ENCODE assay signal across 18 cellular contexts in the genomic region with DNA sequence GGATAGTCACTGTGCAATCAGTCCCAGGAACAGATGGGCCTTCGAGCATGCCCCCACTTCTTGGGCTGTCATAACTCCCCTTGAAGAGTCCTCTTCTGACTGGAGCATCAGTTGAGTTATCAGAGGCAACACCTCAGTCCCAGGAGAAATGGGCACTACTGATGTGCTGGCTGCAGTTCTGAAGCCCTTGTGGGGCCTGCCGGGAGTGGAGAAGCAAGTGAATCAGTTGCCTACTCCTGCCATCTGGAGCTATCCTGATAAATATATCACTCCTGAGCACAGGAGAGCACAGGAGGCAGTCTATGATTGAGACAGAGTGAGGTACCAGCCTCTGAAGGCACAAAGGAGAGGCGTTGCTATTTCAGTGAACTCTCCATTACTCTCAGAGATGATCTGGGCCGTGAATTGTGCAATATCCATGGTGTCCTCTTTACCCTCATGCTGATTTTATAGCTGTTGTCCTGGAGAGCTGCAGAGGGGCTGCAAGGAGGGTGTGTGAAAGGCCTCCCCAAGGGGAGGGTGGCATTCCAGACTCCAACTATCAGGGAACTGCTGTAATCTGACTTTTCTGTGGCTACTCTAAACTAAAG.
"Had no signal": no experiment of that assay in that cellular context is flagged by ENCODE, and none has a peak within 500 bp of the region (broad histone marks: within the 10 kb centered on the region; RNA-seq: fewer than 3 reads in every experiment).

No MANE protein-coding gene starts in this region.

- H3K36me3 ChIP-seq: lower lobe of right lung, ovary, transverse colon had no signal

- H3K4me1 ChIP-seq: left ventricle myocardium inferior, lower lobe of right lung, right atrium auricular region, stomach, transverse colon had no signal

- ATAC-seq: left cardiac atrium, lower lobe of right lung, natural killer cell had no signal

- H3K9me3 ChIP-seq: left ventricle myocardium inferior, lower lobe of right lung, ovary, right atrium auricular region, stomach, thoracic aorta, transverse colon had no signal

- DNase-seq: effector CD4-positive, alpha-beta T cell; head of caudate nucleus; kidney; left cardiac atrium; left ventricle myocardium inferior; lower lobe of right lung; natural killer cell; nucleus accumbens; ovary; small intestine; stimulated activated CD4-positive, alpha-beta T cell treated with anti-CD3 and anti-CD28 coated beads, Interleukin-12 subunit alpha, Interleukin-12 subunit beta, amount 100 ng/mL, for 4 hours; stimulated activated naive CD4-positive, alpha-beta T cell; stomach; substantia nigra; transverse colon had no signal

- H3K27ac ChIP-seq: hepatocyte, left ventricle myocardium inferior, lower lobe of right lung, ovary, right atrium auricular region, stomach, thoracic aorta, transverse colon had no signal

- H3K4me3 ChIP-seq: hepatocyte, left ventricle myocardium inferior, lower lobe of right lung, ovary, right atrium auricular region, stomach, thoracic aorta, transverse colon had no signal
